ENCODE assay signal across 8 cellular contexts in the genomic region with DNA sequence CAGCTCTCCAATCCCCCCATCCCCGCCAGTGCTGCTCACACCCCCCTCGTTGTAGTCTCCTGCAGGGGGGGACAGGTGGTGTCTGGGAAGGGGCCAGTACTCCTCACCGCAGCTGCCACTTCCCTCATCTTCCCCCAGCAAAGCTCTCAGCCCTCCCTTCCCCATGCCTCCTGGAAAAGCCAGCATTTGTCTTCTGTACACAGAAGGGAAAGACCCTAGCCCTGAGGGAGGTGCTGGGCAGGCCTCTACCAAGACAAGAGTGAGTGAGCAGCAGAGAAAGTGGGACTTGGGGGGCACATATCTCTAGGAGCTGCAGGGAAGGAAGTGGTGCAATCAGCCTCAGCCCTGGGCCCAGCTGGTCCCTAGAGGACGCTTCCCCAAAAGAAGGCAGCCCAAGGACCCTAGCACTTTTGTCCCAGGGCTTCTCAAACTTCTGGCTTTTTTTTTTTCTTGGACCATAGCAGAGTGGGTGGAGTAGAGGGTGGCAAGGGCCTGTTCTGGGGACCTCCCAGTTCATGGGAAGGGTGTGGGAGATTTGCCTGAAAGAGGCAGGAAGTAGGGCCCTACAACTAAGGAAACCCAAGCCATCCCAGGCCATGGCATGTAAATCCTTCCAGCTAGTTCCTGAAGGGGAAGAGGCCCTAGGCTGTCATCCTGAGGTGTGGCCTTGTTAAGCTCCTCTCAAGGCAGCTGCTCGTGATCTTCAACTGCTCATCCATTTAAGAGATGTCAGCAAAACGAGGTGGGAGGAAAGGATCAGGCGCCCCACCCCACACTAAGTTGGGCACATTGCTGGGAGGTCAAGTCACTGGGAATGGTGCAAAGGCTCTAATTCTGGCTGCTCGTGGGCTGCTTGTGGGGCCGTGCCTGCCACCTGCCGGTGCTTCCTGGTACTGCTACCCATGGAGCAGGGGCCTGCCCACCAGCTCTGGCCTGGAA. TPM values are rescaled to one million over a fixed set of nuclear protein-coding genes. Genes with fewer than 3 reads are reported as not detected.
DNase-seq lines count a peak whose midpoint lies in the region; ATAC-seq and TF ChIP-seq lines count a peak whose summit lies in the region.

No MANE protein-coding gene starts in this region.

- no peak overlapping the region for H3K9ac ChIP-seq in neural progenitor cell

- H3K27me3 Mint-ChIP-seq in Calu3 (ENCODE audit: unreplicated experiment) (no peaks in the 10 kb centered on the region), neural progenitor cell (ENCODE audit: insufficient read depth, low read depth) (peaks cover 1% of the 10 kb centered on the region)

- no peak for TF ChIP-seq POLR2A in thyroid gland (IDR thresholded peaks at IDR 0.05)

- H2AFZ ChIP-seq in neural progenitor cell (replicated peaks), result no peak overlapping the region

- TF ChIP-seq CTCF in Calu3 (IDR thresholded peaks at IDR 0.05; ENCODE audit: unreplicated experiment) (peak; percentile 98), fibroblast of the aortic adventitia (IDR thresholded peaks at IDR 0.05; ENCODE audit: insufficient read depth, low read length) (peak; percentile 100), neural progenitor cell (IDR thresholded peaks at IDR 0.05) (peak; percentile 96), thyroid gland (IDR thresholded peaks at IDR 0.05) (peak; percentile 84 to 99 (median 90))

- ATAC-seq in HG03354 (IDR thresholded peaks at IDR 0.05; ENCODE audit: poor library complexity, severe bottlenecking, unreplicated experiment), result peak; percentile 61
- ATAC-seq in GM19467 (IDR thresholded peaks at IDR 0.05; ENCODE audit: unreplicated experiment), result no peak

- H3K27ac Mint-ChIP-seq in Calu3 (ENCODE audit: unreplicated experiment) (peak overlapping the region; percentile 70), neural progenitor cell (peak overlapping the region; percentile 10)

- no peak overlapping the region for H3K4me3 ChIP-seq in fibroblast of the aortic adventitia (ENCODE audit: low read depth, low read length)
- no peak overlapping the region for H3K4me3 ChIP-seq in neural progenitor cell
- H3K4me3 ChIP-seq in thyroid gland (replicated peaks in 1 of 3), result no peak overlapping the region

- intact Hi-C loops in Calu3 (cut with micrococcal nuclease; ENCODE audit: unreplicated experiment), result loop anchor here (1.0 to 2.0 kb wide), 2 partner anchors 16 to 32 kb away; no protein-coding TSS in a partner anchor
- intact Hi-C loops in thyroid gland (cut with DNase I), result loop anchor here (2.0 kb wide), 1 partner anchor 32 kb away; no protein-coding TSS in a partner anchor

- BruUV-seq in Calu3 (replicated peaks; lab: Mats Ljungman, UMichigan), result no TSS peak

- H3K4me2 ChIP-seq in neural progenitor cell, result no peak overlapping the region

- H3K4me1 Mint-ChIP-seq in Calu3 (ENCODE audit: low read depth, unreplicated experiment), result peaks cover 34% of the 10 kb centered on the region
- H3K4me1 Mint-ChIP-seq in neural progenitor cell, result no peaks in the 10 kb centered on the region

- H4K20me1 ChIP-seq in neural progenitor cell (ENCODE audit: low read depth), result no peaks in the 10 kb centered on the region

- no peaks in the 10 kb centered on the region for H3K79me2 ChIP-seq in neural progenitor cell (ENCODE audit: low read depth)

- no peaks in the 10 kb centered on the region for H3F3A ChIP-seq in neural progenitor cell (ENCODE audit: low read depth)

- peaks cover 68% of the 10 kb centered on the region for H3K36me3 Mint-ChIP-seq in Calu3 (ENCODE audit: insufficient read depth, unreplicated experiment)
- H3K36me3 Mint-ChIP-seq in neural progenitor cell, result peaks cover 2% of the 10 kb centered on the region

- CTCF ChIA-PET in Calu3 (lab: Charles Lee), result interaction anchor here (0.7 to 3.1 kb wide), 10 partner anchors 9 to 197 kb away, joined by 3 to 36 read pairs (median 8); a partner anchor contains a TSS

- no peak overlapping the region for H3K27ac ChIP-seq in neural progenitor cell
- peak overlapping the region; percentile 5 to 65 (median 49) for H3K27ac ChIP-seq in thyroid gland

- no peaks in the 10 kb centered on the region for H3K27me3 ChIP-seq in neural progenitor cell
- no peaks in the 10 kb centered on the region for H3K27me3 ChIP-seq in thyroid gland

- 33% methylated on average over 9 of the region's 10 CpGs for WGBS in thyroid gland, 2 donors

- DNase-seq in Calu3 (peak; percentile 88), RPMI7951 (ENCODE audit: low read depth) (peak; percentile 61), fibroblast of the aortic adventitia (ENCODE audit: low read depth) (peak; percentile 85), neural progenitor cell (ENCODE audit: low spot score) (peak; percentile 77), thyroid gland (peak; percentile 65 to 69)
- peak; percentile 65 for DNase-seq in activated effector memory CD4-positive, alpha-beta T cell treated with Interleukin-2 at 50 U/mL for 16 hours

- H3K9me3 ChIP-seq in neural progenitor cell (ENCODE audit: low read depth) (no peaks in the 10 kb centered on the region), thyroid gland (no peaks in the 10 kb centered on the region)

- H3K4me1 ChIP-seq in neural progenitor cell (no peaks in the 10 kb centered on the region), thyroid gland (peaks cover 7 to 24% of the 10 kb centered on the region in 2 donors)

- H3K36me3 ChIP-seq in neural progenitor cell (no peaks in the 10 kb centered on the region), thyroid gland (peaks cover 29 to 32% of the 10 kb centered on the region in 2 donors)

- no peaks in the 10 kb centered on the region for H3K9me3 Mint-ChIP-seq in Calu3 (ENCODE audit: low read depth, unreplicated experiment)
- H3K9me3 Mint-ChIP-seq in neural progenitor cell, result no peaks in the 10 kb centered on the region

- H3K4me3 Mint-ChIP-seq in Calu3 (ENCODE audit: low read depth, unreplicated experiment), result no peak overlapping the region
- H3K4me3 Mint-ChIP-seq in neural progenitor cell, result no peak overlapping the region

RNA-seq across cellular contexts. Expression of a gene that starts 12.6 kb away (rescaled TPM):
- total RNA-seq in Calu3 (2022) (64.4 and 94.1 TPM in 2 replicates), fibroblast of the aortic adventitia (ENCODE audit: low replicate concordance) (5.3 and 8.2 TPM in 2 replicates), neural progenitor cell (ENCODE audit: low replicate concordance) (1.2 and 3.5 TPM in 2 replicates), thyroid gland (1 to 10 TPM; 4.1 to 7.1 (median 5.1) TPM)
- total RNA-seq in RPMI7951 (2014; rRNA removed; shearing (Covaris generic)), result 4.6 and 7.3 TPM in 2 replicates

RNA-seq across cellular contexts. Expression of a gene that starts 27.6 kb away (rescaled TPM):
- total RNA-seq in Calu3 (2022), result 60.1 and 70.8 TPM in 2 replicates
- 85.5 and 91.0 TPM in 2 replicates for total RNA-seq in RPMI7951 (2014; rRNA removed; shearing (Covaris generic))
- total RNA-seq in fibroblast of the aortic adventitia (ENCODE audit: low replicate concordance), result 17.6 and 84.5 TPM in 2 replicates
- total RNA-seq in neural progenitor cell (ENCODE audit: low replicate concordance), result 83.4 and 127 TPM in 2 replicates
- 100 to 1,000 TPM in 2 of 4 donors, 10 to 100 TPM in 2; 78.9 to 109 (median 92.7) TPM for total RNA-seq in thyroid gland
